ENCODE assay signal across 28 cellular contexts in the genomic region with DNA sequence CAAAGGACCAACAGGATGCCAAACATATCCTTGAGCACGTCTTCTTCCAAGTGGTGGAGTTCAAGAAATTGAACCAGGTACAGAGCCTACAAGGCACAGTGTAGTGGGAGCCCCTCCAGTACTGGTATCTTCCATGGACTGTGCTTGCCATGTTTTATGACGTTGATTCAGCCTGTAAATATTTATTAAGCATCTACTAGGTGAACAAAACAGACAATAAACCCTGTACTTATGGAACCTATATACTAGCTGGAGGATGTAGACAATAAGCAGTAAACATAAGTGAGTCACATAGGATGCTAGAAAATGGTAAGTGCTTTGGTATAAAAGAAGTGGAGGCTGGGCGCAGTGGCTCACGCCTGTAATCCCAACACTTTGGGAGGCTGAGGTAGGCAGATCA. TPM values are rescaled to one million over a fixed set of nuclear protein-coding genes. Genes with fewer than 3 reads are reported as not detected.
"Had no signal": no experiment of that assay in that cellular context is flagged by ENCODE, and none has a peak within 500 bp of the region (broad histone marks: within the 10 kb centered on the region; RNA-seq: fewer than 3 reads in every experiment).

No MANE protein-coding gene starts in this region.

- H3K4me1 ChIP-seq: ascending aorta had no signal

- DNase-seq: activated B cell treated with CpG ODN at 0.5 μM for 24 hours; activated CD4-positive, alpha-beta memory T cell treated with anti-CD3 and anti-CD28 coated beads, Interleukin-2, amount 10 ng/mL, durations not matched to agents 7 days and 5 days; activated CD4-positive, alpha-beta T cell treated with anti-CD3 and anti-CD28 coated beads for 4 hours; activated CD4-positive, alpha-beta T cell treated with anti-CD3 and anti-CD28 coated beads, Interleukin-2, amount 10 ng/mL, durations not matched to agents 24 days and 14 days; activated CD4-positive, alpha-beta T cell treated with anti-CD3 and anti-CD28 coated beads, Interleukin-2, amount 50 U/mL, for 48 hours; activated CD4-positive, CD25-positive, alpha-beta regulatory T cell treated with anti-CD3 and anti-CD28 coated beads, Interleukin-2, amount 50 U/mL, for 72 hours; activated CD8-positive, alpha-beta memory T cell treated with anti-CD3 and anti-CD28 coated beads for 24 hours; activated CD8-positive, alpha-beta memory T cell treated with anti-CD3 and anti-CD28 coated beads, Interleukin-2, amount 10 ng/mL, durations not matched to agents 7 days and 5 days; activated CD8-positive, alpha-beta memory T cell treated with anti-CD3 and anti-CD28 coated beads, Interleukin-2, amount 50 U/mL, for 48 hours; activated CD8-positive, alpha-beta T cell treated with anti-CD3 and anti-CD28 coated beads, Interleukin-2, amount 10 ng/mL, durations not matched to agents 7 days and 5 days; activated effector memory CD4-positive, alpha-beta T cell treated with Interleukin-2 at 50 U/mL for 16 hours; activated gamma-delta T cell; activated naive CD4-positive, alpha-beta T cell treated with anti-CD3 and anti-CD28 coated beads, Interleukin-2, amount 10 ng/mL, durations not matched to agents 7 days and 5 days; activated naive CD4-positive, alpha-beta T cell treated with Interleukin-2 at 50 U/mL for 16 hours; activated naive CD8-positive, alpha-beta T cell treated with anti-CD3 and anti-CD28 coated beads, Interleukin-2, amount 10 ng/mL, durations not matched to agents 7 days and 5 days; activated naive CD8-positive, alpha-beta T cell treated with anti-CD3 and anti-CD28 coated beads, Interleukin-2, amount 50 U/mL, for 24 hours; activated T-cell treated with anti-CD3 and anti-CD28 coated beads, Interleukin-2, amount 50 U/mL, for 24 hours; activated T-cell treated with anti-CD3 and anti-CD28 coated beads, Interleukin-2, amount 50 U/mL, for 48 hours; amygdala; anterior cingulate cortex; caudate nucleus; T-helper 1 cell; T-helper 2 cell; T-helper 9 cell had no signal

- FAIRE-seq: TTC549 had no signal

- H3K4me3 ChIP-seq: ascending aorta, cardiac muscle cell had no signal

- H3K27me3 ChIP-seq: ascending aorta, cardiac muscle cell had no signal

- H3K27ac ChIP-seq: ascending aorta, cardiac muscle cell, VCaP had no signal

- H3K9me3 ChIP-seq: ascending aorta had no signal

- ATAC-seq: activated CD8-positive, alpha-beta memory T cell treated with anti-CD3 and anti-CD28 coated beads, Interleukin-2, amount 10 ng/mL, durations not matched to agents 7 days and 5 days; activated CD8-positive, alpha-beta T cell treated with anti-CD3 and anti-CD28 coated beads, Interleukin-2, amount 10 ng/mL, durations not matched to agents 7 days and 5 days; activated naive CD8-positive, alpha-beta T cell treated with anti-CD3 and anti-CD28 coated beads, Interleukin-2, amount 50 U/mL, for 24 hours had no signal

RNA-seq across cellular contexts. Expression of gene MYBL2, which starts 24.4 kb away (rescaled TPM):
- total RNA-seq: ascending aorta had no signal
